9 cellular contexts compared by ENCODE assay signal in genomic region chr12:101948365-101948764, GRCh38.
"Had no signal": no experiment of that assay in that cellular context is flagged by ENCODE, and none has a peak within 500 bp of the region (broad histone marks: within the 10 kb centered on the region; RNA-seq: fewer than 3 reads in every experiment).

No MANE protein-coding gene starts in this region.

- H3K4me1 ChIP-seq: HAP-1 had no signal

- FAIRE-seq: HepG2 had no signal

- H2AFZ ChIP-seq: GM23248 had no signal

- H3K4me3 Mint-ChIP-seq: IgD-negative memory B cell had no signal

- H3K36me3 ChIP-seq: HAP-1 had no signal

- DNase-seq: GM23248, GOT3, H7, KG1 had no signal

- H3K9me3 ChIP-seq: HAP-1 had no signal

- H3K9me3 Mint-ChIP-seq: IgD-negative memory B cell had no signal

- H3K9ac ChIP-seq: GM23248 had no signal

- ATAC-seq: HCT116, HepG2 had no signal

- H3K4me3 ChIP-seq: GM23248, HAP-1 had no signal

- H3K27ac Mint-ChIP-seq: IgD-negative memory B cell had no signal

- H3K27me3 Mint-ChIP-seq: IgD-negative memory B cell had no signal

- H3K27ac ChIP-seq: GM23248, HL-60 had no signal
